ENCODE assay signal across 1 cellular context in genomic region chr2:48306409-48307284, GRCh38.
TF ChIP-seq lines count a peak whose summit lies in the region.

No MANE protein-coding gene starts in this region.

TF ChIP-seq in K562, 482 proteins besides CTCF, POLR2A, EP300 and RAD21 (continued from another document):
- TF ChIP-seq ZBTB40 (IDR thresholded peaks at IDR 0.05), result peak; percentile 66
- TF ChIP-seq ZBTB40 (CRISPR knock-in tag; IDR thresholded peaks at IDR 0.05), result peak; percentile 54; the same call in 1 of the 2 replicates
- no peak for TF ChIP-seq ZC3H11A (IDR thresholded peaks at IDR 0.05; ENCODE audit: low read depth, low read length)
TF ChIP-seq in K562: peak in this region for 1.
